In the genomic region with DNA sequence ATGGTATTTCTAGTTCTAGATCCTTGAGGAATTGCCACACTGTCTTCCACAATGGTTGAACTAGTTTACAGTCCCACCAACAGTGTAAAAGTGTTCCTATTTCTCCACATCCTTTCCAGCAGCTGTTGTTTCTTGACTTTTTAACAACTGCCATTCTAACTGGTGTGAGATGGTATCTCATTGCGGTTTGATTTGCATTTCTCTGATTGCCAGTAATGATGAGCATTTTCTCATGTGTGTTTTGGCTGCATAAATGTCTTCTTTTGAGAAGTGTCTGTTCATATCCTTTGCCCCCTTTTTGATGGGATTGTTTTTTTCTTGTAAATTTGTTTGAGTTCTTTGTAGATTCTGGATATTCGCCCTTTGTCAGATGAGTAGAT, we compare ENCODE assay signal across 5 cellular contexts.
DNase-seq lines count a peak whose midpoint lies in the region; ATAC-seq and TF ChIP-seq lines count a peak whose summit lies in the region.
"Not testable (repeated sequence)": the region's sequence is repeated elsewhere in the genome, so short reads cannot be mapped to it uniquely, and the experiment has no call there.

No MANE protein-coding gene starts in this region.

- peak overlapping the region; percentile 91 for H3K27ac ChIP-seq in DND-41 (ENCODE audit: low read length)
- peak overlapping the region; percentile 53 for H3K27ac ChIP-seq in KOPT-K1 (ENCODE audit: low read depth, low read length, poor library complexity, severe bottlenecking)

- not testable (repeated sequence) for H3K27me3 ChIP-seq in DND-41 (ENCODE audit: insufficient read depth, low read length, poor library complexity)

- not testable (repeated sequence) for H3K36me3 ChIP-seq in DND-41 (ENCODE audit: insufficient read depth, low read length); KOPT-K1 (ENCODE audit: insufficient read depth, low read length)

- not testable (repeated sequence) for H3K79me2 ChIP-seq in DND-41 (ENCODE audit: insufficient read depth, low read length)

- H3K4me2 ChIP-seq in DND-41 (ENCODE audit: insufficient read depth, low read length) = not testable (repeated sequence)

- not testable (repeated sequence) for H3K4me3 ChIP-seq in DND-41 (ENCODE audit: low read depth in 1 of 2, low read length in 2 of 2); Jurkat, Clone E6-1 (ENCODE audit: low read length)

- not testable (repeated sequence) for H4K20me1 ChIP-seq in DND-41 (ENCODE audit: insufficient read depth, low read length)

- not testable (repeated sequence) for TF ChIP-seq CTCF in DND-41 (IDR thresholded peaks at IDR 0.05; ENCODE audit: borderline replicate concordance, extremely low read depth, low read length, poor library complexity, severe bottlenecking)

- not testable (repeated sequence) for ATAC-seq in DND-41 (ENCODE audit: insufficient read depth, low read depth)

- peak overlapping the region; percentile 40; the same call in 1 of the 2 replicates for H3K9ac ChIP-seq in DND-41 (ENCODE audit: low read depth, low read length)

- DNase-seq in DND-41 (peak; percentile 60), NCI-H526 (lab: John Stamatoyannopoulos, UW) (peak; percentile 80 to 82), NCI-H526 treated with DMSO at 0.1 percent for 48 hours (lab: John Stamatoyannopoulos, UW) (peak; percentile 83)
- peak; percentile 89 for DNase-seq in Jurkat, Clone E6-1 (ENCODE audit: low read depth, low spot score)

- peaks cover 93% of the 10 kb centered on the region for H3K4me1 ChIP-seq in DND-41 (ENCODE audit: insufficient read depth, low read length)

- H2AFZ ChIP-seq in DND-41 (ENCODE audit: low read depth, low read length) = not testable (repeated sequence)

- not testable (repeated sequence) for H3K9me3 ChIP-seq in DND-41 (ENCODE audit: insufficient read depth, low read length, severe bottlenecking)
- H3K9me3 ChIP-seq in KOPT-K1 (ENCODE audit: insufficient read depth, low read length, poor library complexity, severe bottlenecking) = peaks cover 27% of the 10 kb centered on the region
